23 cellular contexts compared by ENCODE assay signal in the genomic region with DNA sequence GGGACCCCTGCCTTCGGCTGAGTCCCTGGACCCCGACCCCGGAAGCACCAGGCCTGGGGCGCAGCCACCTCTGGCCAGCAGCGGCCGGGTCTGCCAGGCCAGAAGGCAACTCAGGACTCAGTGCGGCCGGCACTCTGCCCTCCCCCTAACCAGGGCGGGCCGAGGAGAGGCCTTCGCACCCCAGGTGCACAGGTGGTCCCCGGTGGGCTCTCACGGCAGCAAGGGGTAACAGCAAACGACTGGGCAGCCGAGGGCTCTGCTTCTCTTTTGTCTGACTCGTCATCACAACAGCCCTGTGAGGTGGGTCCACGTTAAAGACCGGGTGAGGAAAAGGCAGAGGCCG. TPM values are rescaled to one million over a fixed set of nuclear protein-coding genes. Genes with fewer than 3 reads are reported as not detected.
DNase-seq lines count a peak whose midpoint lies in the region; ATAC-seq, FAIRE-seq and TF ChIP-seq lines count a peak whose summit lies in the region.
"Had no signal": no experiment of that assay in that cellular context is flagged by ENCODE, and none has a peak within 500 bp of the region (broad histone marks: within the 10 kb centered on the region; RNA-seq: fewer than 3 reads in every experiment).

No MANE protein-coding gene starts in this region.

- intact Hi-C loops in esophagus squamous epithelium (cut with DNase I): no loop called here
- intact Hi-C loops in ovary (cut with DNase I): no loop called here

- no peak for TF ChIP-seq CTCF in astrocyte (IDR thresholded peaks at IDR 0.05; ENCODE audit: insufficient read depth, low read depth, low read length)
- no peak for TF ChIP-seq CTCF in esophagus squamous epithelium (IDR thresholded peaks at IDR 0.05)
- no peak for TF ChIP-seq CTCF in ovary (IDR thresholded peaks at IDR 0.05)
- TF ChIP-seq CTCF in thoracic aorta (IDR thresholded peaks at IDR 0.05): no peak
- no peak for TF ChIP-seq CTCF in HFFc6 (IDR thresholded peaks at IDR 0.05)

- no peak for ATAC-seq in thoracic aorta (ENCODE audit: insufficient number of reproducible peaks, low FRiP score, low read depth)
- ATAC-seq in stimulated activated naive B cell treated with anti-CD40 and anti-IgM and Interleukin-4, amounts not matched to agents 10 μg/mL and 1 μg/mL and 100 μg/mL, for 72 hours (replicated peaks): no peak
- ATAC-seq: activated naive CD8-positive, alpha-beta T cell treated with anti-CD3 and anti-CD28 coated beads, Interleukin-2, amount 50 U/mL, for 24 hours; foreskin keratinocyte; GM12878; T-cell had no signal

- H3K4me3 ChIP-seq in astrocyte (ENCODE audit: insufficient read depth, low read depth, low read length) (no peak overlapping the region), esophagus squamous epithelium (no peak overlapping the region), ovary (no peak overlapping the region), thoracic aorta (no peak overlapping the region)
- H3K4me3 ChIP-seq: cardiac muscle cell, GM12878, thyroid gland had no signal

- H3K79me2 ChIP-seq in astrocyte (ENCODE audit: insufficient read depth, low read length): no peaks in the 10 kb centered on the region

- no peak for FAIRE-seq in astrocyte (lab: Jason Lieb, UNC)
- FAIRE-seq: GM12878, H54, HTR-8/SVneo had no signal

- H3K4me1 ChIP-seq in astrocyte (ENCODE audit: insufficient read depth, low read length) (peaks cover 39% of the 10 kb centered on the region), esophagus squamous epithelium (peaks cover 35 to 70% (median 54%) of the 10 kb centered on the region in 3 donors), ovary (ENCODE audit: insufficient read depth) (peaks cover 27% of the 10 kb centered on the region), thoracic aorta (ENCODE audit: control insufficient read depth in 1 of 2, low read depth in 2 of 2) (peaks cover 36 to 67% of the 10 kb centered on the region in 2 donors)

- no peak overlapping the region for H3K9ac ChIP-seq in astrocyte (ENCODE audit: low read length)

- DNase-seq in astrocyte (ENCODE audit: low read depth): no peak
- no peak for DNase-seq in esophagus squamous epithelium (lab: John Stamatoyannopoulos, UW)
- DNase-seq in ovary: no peak
- no peak for DNase-seq in thoracic aorta (ENCODE audit: low spot score)
- no peak for DNase-seq in HFFc6
- DNase-seq in stimulated activated naive B cell treated with anti-CD40 and anti-IgM and Interleukin-4, amounts not matched to agents 10 μg/mL and 1 μg/mL and 100 μg/mL, for 72 hours: no peak
- no peak for DNase-seq in NCI-H446 treated with DMSO at 0.1 percent for 48 hours (lab: John Stamatoyannopoulos, UW)
- DNase-seq: activated CD4-positive, alpha-beta T cell treated with anti-CD3 and anti-CD28 coated beads, Interleukin-2, amount 50 U/mL, for 1 hour; activated naive CD8-positive, alpha-beta T cell treated with anti-CD3 and anti-CD28 coated beads, Interleukin-2, amount 50 U/mL, for 24 hours; CD8-positive, alpha-beta memory T cell; foreskin keratinocyte; islet precursor cell; NCI-H1048; NCI-H187 treated with DMSO at 0.1 percent for 48 hours; NCI-H2227 treated with DMSO at 0.1 percent for 48 hours; stimulated activated CD4-positive, alpha-beta T cell treated with anti-CD3 and anti-CD28 coated beads, Interleukin-12 subunit alpha, Interleukin-12 subunit beta, amount 100 ng/mL, for 4 hours; T-cell had no signal

- H3K4me2 ChIP-seq in astrocyte (ENCODE audit: low read length): no peak overlapping the region

- H3K9me3 Mint-ChIP-seq in astrocyte (ENCODE audit: unreplicated experiment): no peaks in the 10 kb centered on the region
- no peaks in the 10 kb centered on the region for H3K9me3 Mint-ChIP-seq in HFFc6
- no peaks in the 10 kb centered on the region for H3K9me3 Mint-ChIP-seq in stimulated activated naive B cell treated with anti-CD40 and anti-IgM and Interleukin-4, amounts not matched to agents 10 μg/mL and 1 μg/mL and 100 μg/mL, for 72 hours
- H3K9me3 Mint-ChIP-seq: activated naive CD8-positive, alpha-beta T cell treated with anti-CD3 and anti-CD28 coated beads, Interleukin-2, amount 50 U/mL, for 24 hours; CD8-positive, alpha-beta memory T cell; T-cell had no signal

- no peak overlapping the region for H2AFZ ChIP-seq in astrocyte (ENCODE audit: low read depth, low read length)

- no peaks in the 10 kb centered on the region for H3K27me3 Mint-ChIP-seq in astrocyte (ENCODE audit: low read depth, unreplicated experiment)
- peaks cover 1% of the 10 kb centered on the region; the same call in 1 of the 2 replicates for H3K27me3 Mint-ChIP-seq in HFFc6 (ENCODE audit: insufficient read depth)
- peaks cover 0 to 5% of the 10 kb centered on the region in 2 donors for H3K27me3 Mint-ChIP-seq in stimulated activated naive B cell treated with anti-CD40 and anti-IgM and Interleukin-4, amounts not matched to agents 10 μg/mL and 1 μg/mL and 100 μg/mL, for 72 hours
- H3K27me3 Mint-ChIP-seq: activated naive CD8-positive, alpha-beta T cell treated with anti-CD3 and anti-CD28 coated beads, Interleukin-2, amount 50 U/mL, for 24 hours had no signal

- H3K27ac ChIP-seq in astrocyte (ENCODE audit: low read depth, low read length): no peak overlapping the region
- H3K27ac ChIP-seq in esophagus squamous epithelium: peak overlapping the region; percentile 21 to 82 (median 54)
- H3K27ac ChIP-seq in ovary: peak overlapping the region; percentile 11
- H3K27ac ChIP-seq in thoracic aorta: peak overlapping the region; percentile 8 to 56
- H3K27ac ChIP-seq: cardiac muscle cell, epithelial cell of prostate, foreskin keratinocyte had no signal

- peak overlapping the region; percentile 27 for H3K4me3 Mint-ChIP-seq in astrocyte (ENCODE audit: unreplicated experiment)
- no peak overlapping the region for H3K4me3 Mint-ChIP-seq in HFFc6
- no peak overlapping the region for H3K4me3 Mint-ChIP-seq in stimulated activated naive B cell treated with anti-CD40 and anti-IgM and Interleukin-4, amounts not matched to agents 10 μg/mL and 1 μg/mL and 100 μg/mL, for 72 hours
- H3K4me3 Mint-ChIP-seq: activated naive CD8-positive, alpha-beta T cell treated with anti-CD3 and anti-CD28 coated beads, Interleukin-2, amount 50 U/mL, for 24 hours; CD8-positive, alpha-beta memory T cell; T-cell had no signal

- H3K36me3 ChIP-seq in astrocyte (ENCODE audit: insufficient read depth, low read length): no peaks in the 10 kb centered on the region
- no peaks in the 10 kb centered on the region for H3K36me3 ChIP-seq in esophagus squamous epithelium
- H3K36me3 ChIP-seq in ovary: no peaks in the 10 kb centered on the region
- no peaks in the 10 kb centered on the region for H3K36me3 ChIP-seq in thoracic aorta
- H3K36me3 ChIP-seq: cardiac muscle cell, thyroid gland had no signal

- H3K27me3 ChIP-seq in astrocyte (ENCODE audit: insufficient read depth, low read length) (no peaks in the 10 kb centered on the region), esophagus squamous epithelium (peaks cover 0 to 30% (median 0%) of the 10 kb centered on the region in 4 donors), ovary (no peaks in the 10 kb centered on the region), thoracic aorta (replicated peaks; ENCODE audit: insufficient read depth) (no peaks in the 10 kb centered on the region)
- H3K27me3 ChIP-seq: cardiac muscle cell, foreskin keratinocyte, thyroid gland had no signal

- H3K9me3 ChIP-seq in astrocyte (ENCODE audit: insufficient read depth, low read depth, low read length) (no peaks in the 10 kb centered on the region), esophagus squamous epithelium (no peaks in the 10 kb centered on the region), ovary (no peaks in the 10 kb centered on the region), thoracic aorta (no peaks in the 10 kb centered on the region)
- H3K9me3 ChIP-seq: thyroid gland had no signal

- no peaks in the 10 kb centered on the region for H4K20me1 ChIP-seq in astrocyte (ENCODE audit: insufficient read depth, low read length)

- H3K27ac Mint-ChIP-seq in astrocyte (ENCODE audit: unreplicated experiment) (peak overlapping the region; percentile 72), HFFc6 (no peak overlapping the region)
- H3K27ac Mint-ChIP-seq in stimulated activated naive B cell treated with anti-CD40 and anti-IgM and Interleukin-4, amounts not matched to agents 10 μg/mL and 1 μg/mL and 100 μg/mL, for 72 hours: no peak overlapping the region
- H3K27ac Mint-ChIP-seq: activated naive CD8-positive, alpha-beta T cell treated with anti-CD3 and anti-CD28 coated beads, Interleukin-2, amount 50 U/mL, for 24 hours; CD8-positive, alpha-beta memory T cell; T-cell had no signal

- WGBS in esophagus squamous epithelium, 2 donors: no CpG with 5 or more reads among the region's 19 CpGs
- WGBS in ovary, 3 donors: 82 to 88% (median 84%) methylated on average over 13 to 19 of the region's 19 CpGs

- TF ChIP-seq POLR2A in esophagus squamous epithelium (IDR thresholded peaks at IDR 0.05) (no peak), ovary (IDR thresholded peaks at IDR 0.05) (no peak)

- H3K36me3 Mint-ChIP-seq in astrocyte (ENCODE audit: low read depth, unreplicated experiment): peaks cover 3% of the 10 kb centered on the region
- H3K36me3 Mint-ChIP-seq in HFFc6 (ENCODE audit: low read depth): no peaks in the 10 kb centered on the region
- no peaks in the 10 kb centered on the region for H3K36me3 Mint-ChIP-seq in stimulated activated naive B cell treated with anti-CD40 and anti-IgM and Interleukin-4, amounts not matched to agents 10 μg/mL and 1 μg/mL and 100 μg/mL, for 72 hours
- H3K36me3 Mint-ChIP-seq: CD8-positive, alpha-beta memory T cell; T-cell had no signal

- no peak for TF ChIP-seq EP300 in ovary (IDR thresholded peaks at IDR 0.05)

- peaks cover 25% of the 10 kb centered on the region for H3K4me1 Mint-ChIP-seq in astrocyte (ENCODE audit: low read depth, unreplicated experiment)
- peaks cover 26% of the 10 kb centered on the region for H3K4me1 Mint-ChIP-seq in HFFc6 (ENCODE audit: low read depth)
- peaks cover 6% of the 10 kb centered on the region in 2 donors for H3K4me1 Mint-ChIP-seq in stimulated activated naive B cell treated with anti-CD40 and anti-IgM and Interleukin-4, amounts not matched to agents 10 μg/mL and 1 μg/mL and 100 μg/mL, for 72 hours
- H3K4me1 Mint-ChIP-seq: activated naive CD8-positive, alpha-beta T cell treated with anti-CD3 and anti-CD28 coated beads, Interleukin-2, amount 50 U/mL, for 24 hours; T-cell had no signal

RNA-seq across cellular contexts. Expression of a gene that starts 20.7 kb away (rescaled TPM):
- 34.1 and 35.5 TPM in 2 replicates for total RNA-seq in astrocyte
- 10 to 100 TPM; 32.0 to 40.8 (median 36.2) TPM for total RNA-seq in esophagus squamous epithelium
- total RNA-seq in ovary: 10 to 100 TPM in 6 of 7 donors, 1 to 10 TPM in 1; 7.3 to 30.9 (median 17.4) TPM
- polyA plus RNA-seq in ovary: 1 to 10 TPM; 2.5 to 7.8 TPM
- 10 to 100 TPM; 40.9 to 48.1 TPM for total RNA-seq in thoracic aorta
- total RNA-seq in HFFc6 (2021; fragmentation: NEBNext Ultra II Directional; extraction: Animal tissue kit (Norgen Biotek cat#: 25700)): 10 to 100 TPM; 12.1 to 17.1 (median 14.7) TPM
